22 cellular contexts compared by ENCODE assay signal in genomic region chr7:39670052-39670451, GRCh38.
"Had no signal": no experiment of that assay in that cellular context is flagged by ENCODE, and none has a peak within 500 bp of the region (broad histone marks: within the 10 kb centered on the region; RNA-seq: fewer than 3 reads in every experiment).

No MANE protein-coding gene starts in this region.

- H3K27ac ChIP-seq: coronary artery, dorsolateral prefrontal cortex, esophagus muscularis mucosa, foreskin keratinocyte, gastroesophageal sphincter, heart right ventricle, left lung, lower lobe of right lung had no signal

- H3K36me3 ChIP-seq: esophagus muscularis mucosa, gastroesophageal sphincter, heart right ventricle, left lung, lower lobe of right lung had no signal

- H3K4me3 ChIP-seq: coronary artery, dorsolateral prefrontal cortex, esophagus muscularis mucosa, gastroesophageal sphincter, heart right ventricle, left lung, lower lobe of right lung had no signal

- ATAC-seq: foreskin keratinocyte; gastroesophageal sphincter; heart right ventricle; left cardiac atrium; left lung; left ventricle myocardium superior; lower lobe of right lung; naive thymus-derived CD4-positive, alpha-beta T cell had no signal

- DNase-seq: dermis blood vessel endothelial cell; dorsolateral prefrontal cortex; effector CD4-positive, alpha-beta T cell; effector memory CD4-positive, alpha-beta T cell; foreskin keratinocyte; head of caudate nucleus; heart right ventricle; hippocampal formation; left cardiac atrium; left lung; left ventricle myocardium superior; lower lobe of right lung; mesenchymal stem cell; midbrain; naive thymus-derived CD4-positive, alpha-beta T cell had no signal

- FAIRE-seq: endothelial cell of umbilical vein, frontal cortex, islet of Langerhans, keratinocyte had no signal

- H3K9me3 ChIP-seq: esophagus muscularis mucosa, gastroesophageal sphincter, heart right ventricle, left lung, lower lobe of right lung had no signal

- H3K27me3 ChIP-seq: dorsolateral prefrontal cortex, esophagus muscularis mucosa, foreskin keratinocyte, gastroesophageal sphincter, heart right ventricle, left lung had no signal
